In genomic region chr14:59964251-59965007, GRCh38 we compare ENCODE assay signal across 8 cellular contexts. TPM values are rescaled to one million over a fixed set of nuclear protein-coding genes. Genes with fewer than 3 reads are reported as not detected.
DNase-seq lines count a peak whose midpoint lies in the region; ATAC-seq, FAIRE-seq and TF ChIP-seq lines count a peak whose summit lies in the region.

No MANE protein-coding gene starts in this region.

- H3K9me3 ChIP-seq in A549, result no peaks in the 10 kb centered on the region
- no peaks in the 10 kb centered on the region for H3K9me3 ChIP-seq in endocrine pancreas (ENCODE audit: control insufficient read depth, low read length)
- no peaks in the 10 kb centered on the region for H3K9me3 ChIP-seq in prostate gland

- DNase-seq in A549 (ENCODE audit: low read depth in 1 of 2, low spot score in 1 of 2), result no peak
- DNase-seq in HuH-7 (ENCODE audit: low spot score), result no peak
- no peak for DNase-seq in prostate gland (ENCODE audit: low spot score)
- DNase-seq in occipital lobe (lab: John Stamatoyannopoulos, UW), result no peak
- no peak for DNase-seq in effector CD4-positive, alpha-beta T cell

- no peak for FAIRE-seq in A549 (lab: Jason Lieb, UNC)

- no peak for TF ChIP-seq CTCF in A549 (IDR thresholded peaks at IDR 0.05)
- TF ChIP-seq CTCF in prostate gland (IDR thresholded peaks at IDR 0.05), result no peak

- TF ChIP-seq EP300 in A549 (IDR thresholded peaks at IDR 0.05), result no peak

- ATAC-seq in A549 (peak; percentile 17 to 40; a peak in 3 of 6 replicates), GM19025 (IDR thresholded peaks at IDR 0.05; ENCODE audit: low read depth, unreplicated experiment) (peak; percentile 19), HG03196 (IDR thresholded peaks at IDR 0.05; ENCODE audit: unreplicated experiment) (peak; percentile 17)

- intact Hi-C loops in prostate gland (cut with DNase I), result loop anchor here (5.0 kb wide), 1 partner anchor 218 kb away; no protein-coding TSS in a partner anchor

- no peak for TF ChIP-seq POLR2A in A549 (IDR thresholded peaks at IDR 0.05; ENCODE audit: low read length)
- TF ChIP-seq POLR2A in prostate gland (IDR thresholded peaks at IDR 0.05), result no peak

- H3K4me1 ChIP-seq in A549 (peaks cover 5% of the 10 kb centered on the region; the same call in 1 of the 3 replicates), endocrine pancreas (ENCODE audit: control insufficient read depth, insufficient read depth, low read length) (no peaks in the 10 kb centered on the region), prostate gland (replicated peaks) (peaks cover 6% of the 10 kb centered on the region)

- 13% methylated on average over 5 of the region's 5 CpGs for WGBS in A549 (ENCODE audit: missing lambda C conversion rate)
- WGBS in prostate gland, result 69% methylated on average over 5 of the region's 5 CpGs

- H3K27ac ChIP-seq in A549 (no peak overlapping the region), prostate gland (peak overlapping the region in 1 of 2 donors; percentile 56)

- H3K36me3 ChIP-seq in endocrine pancreas (ENCODE audit: control insufficient read depth, insufficient read depth, low read length) (no peaks in the 10 kb centered on the region), prostate gland (no peaks in the 10 kb centered on the region)

- peak overlapping the region; percentile 84; the same call in 2 of the 3 replicates for H3K4me2 ChIP-seq in A549

- H3K27me3 ChIP-seq in endocrine pancreas (ENCODE audit: control insufficient read depth, insufficient read depth, low read length) (no peaks in the 10 kb centered on the region), prostate gland (replicated peaks; ENCODE audit: insufficient read depth) (no peaks in the 10 kb centered on the region)

- peak overlapping the region; percentile 3 for H3K9ac ChIP-seq in endocrine pancreas (ENCODE audit: control insufficient read depth, insufficient read depth, low read length)

- H3K4me3 ChIP-seq in A549 (no peak overlapping the region), endocrine pancreas (ENCODE audit: control insufficient read depth, insufficient read depth, low read length) (peak overlapping the region; percentile 77), prostate gland (no peak overlapping the region)

- CTCF ChIA-PET in A549 (lab: Yijun Ruan, JAX), result interaction anchor here (0.6 to 4.8 kb wide), 35 partner anchors 8 to 519 kb away, joined by 3 to 106 read pairs (median 4); partner anchors contain the start of gene DHRS7

- POLR2A ChIA-PET in A549 (lab: Yijun Ruan, JAX), result interaction anchor here (1.1 to 2.3 kb wide), 2 partner anchors 200 to 285 kb away, joined by 3 to 13 read pairs; partner anchors contain the start of genes DHRS7 and PPM1A

- TF ChIP-seq RAD21 in A549 (conservative IDR thresholded peaks at IDR 0.05 in 1 of 2, IDR thresholded peaks at IDR 0.05 in 1 of 2), result no peak

TF ChIP-seq in A549, 52 proteins besides CTCF, POLR2A, EP300 and RAD21:
- TF ChIP-seq RCOR1 (IDR thresholded peaks at IDR 0.05; ENCODE audit: low read depth, low read length) (no peak), SMC3 (IDR thresholded peaks at IDR 0.05) (no peak), USF2 (IDR thresholded peaks at IDR 0.05) (no peak), JUN (IDR thresholded peaks at IDR 0.05) (no peak), BCL3 (IDR thresholded peaks at IDR 0.05) (no peak), ZSCAN20 (CRISPR knock-in tag; IDR thresholded peaks at IDR 0.05) (no peak), HMGXB4 (CRISPR knock-in tag; IDR thresholded peaks at IDR 0.05; ENCODE audit: borderline replicate concordance) (no peak), MAZ (IDR thresholded peaks at IDR 0.05; ENCODE audit: borderline replicate concordance, low read depth, low read length) (no peak), KDM1A (IDR thresholded peaks at IDR 0.05; ENCODE audit: low read depth) (no peak), TFCP2L1 (CRISPR knock-in tag; IDR thresholded peaks at IDR 0.05) (no peak), CHD4 (IDR thresholded peaks at IDR 0.05; ENCODE audit: borderline replicate concordance) (no peak), ZNF302 (CRISPR knock-in tag; IDR thresholded peaks at IDR 0.05) (no peak), CBX8 (IDR thresholded peaks at IDR 0.05) (no peak), FOXS1 (CRISPR knock-in tag; IDR thresholded peaks at IDR 0.05) (no peak), RARB (CRISPR knock-in tag; IDR thresholded peaks at IDR 0.05) (no peak), NR3C1 (IDR thresholded peaks at IDR 0.05) (no peak), PHF8 (IDR thresholded peaks at IDR 0.05; ENCODE audit: borderline replicate concordance, low read depth) (no peak), GATA3 (IDR thresholded peaks at IDR 0.05; ENCODE audit: borderline replicate concordance) (no peak), MYC (IDR thresholded peaks at IDR 0.05; ENCODE audit: borderline replicate concordance, low read length) (no peak), REST (IDR thresholded peaks at IDR 0.05) (no peak)

RNA-seq across cellular contexts. Expression of gene LRRC9, which starts 44.5 kb away (rescaled TPM):
- not detected in 2 replicates for polyA plus RNA-seq in A549 (2011; rRNA removed)
- polyA plus RNA-seq in A549 (2012; cell fraction: cytosol; rRNA removed), result not detected in 2 replicates
- not detected in 2 replicates for polyA plus RNA-seq in A549 (2012; cell fraction: nucleus; rRNA removed)
- not detected in 3 replicates for polyA plus RNA-seq in A549 (2017; fragmentation: RNase III; extraction: RNeasy Plus Mini Kit Qiagen cat#74134 plus additional on column Dnase treatment)
- not detected in 2 replicates for polyA minus RNA-seq in A549 (2011; rRNA and poly(A)+ RNA removed)
- 1 to 10 TPM; 1.1 to 2.0 TPM for total RNA-seq in prostate gland
- 2.3 TPM for total RNA-seq in occipital lobe
